12 cellular contexts compared by ENCODE assay signal in genomic region chr9:71765693-71766092, GRCh38. TPM values are rescaled to one million over a fixed set of nuclear protein-coding genes. Genes with fewer than 3 reads are reported as not detected.
DNase-seq lines count a peak whose midpoint lies in the region; ATAC-seq lines count a peak whose summit lies in the region.
"Had no signal": no experiment of that assay in that cellular context is flagged by ENCODE, and none has a peak within 500 bp of the region (broad histone marks: within the 10 kb centered on the region; RNA-seq: fewer than 3 reads in every experiment).

No MANE protein-coding gene starts in this region.

- intact Hi-C loops in activated T-helper 1 cell treated with anti-CD3 and anti-CD28 coated beads, Interleukin-12 subunit alpha, Interleukin-12 subunit beta, Interleukin-2, Interleukin-4 antibody, amounts not matched to agents 30 ng/mL and 10 ng/mL and 1 ng/mL, durations not matched to agents 14 hours and 24 hours and 36 hours (cut with micrococcal nuclease), result loop anchor here (1.0 to 10.0 kb wide), 8 partner anchors 7 to 1389 kb away; partner anchors contain the start of genes ANXA1 and KLF9

- H3K27ac Mint-ChIP-seq in activated T-helper 1 cell treated with anti-CD3 and anti-CD28 coated beads, Interleukin-12 subunit alpha, Interleukin-12 subunit beta, Interleukin-2, Interleukin-4 antibody, amounts not matched to agents 30 ng/mL and 10 ng/mL and 1 ng/mL, durations not matched to agents 14 hours and 24 hours and 36 hours, result peak overlapping the region; percentile 87
- H3K27ac Mint-ChIP-seq in stimulated activated memory B cell treated with anti-CD40 and anti-IgM and Interleukin-4, amounts not matched to agents 10 μg/mL and 1 μg/mL and 100 μg/mL, for 72 hours, result peak overlapping the region; percentile 94

- peak overlapping the region; percentile 96 for H3K4me3 Mint-ChIP-seq in activated T-helper 1 cell treated with anti-CD3 and anti-CD28 coated beads, Interleukin-12 subunit alpha, Interleukin-12 subunit beta, Interleukin-2, Interleukin-4 antibody, amounts not matched to agents 30 ng/mL and 10 ng/mL and 1 ng/mL, durations not matched to agents 14 hours and 24 hours and 36 hours
- H3K4me3 Mint-ChIP-seq in stimulated activated memory B cell treated with anti-CD40 and anti-IgM and Interleukin-4, amounts not matched to agents 10 μg/mL and 1 μg/mL and 100 μg/mL, for 72 hours, result no peak overlapping the region

- no peak for ATAC-seq in stimulated activated memory B cell treated with anti-CD40 and anti-IgM and Interleukin-4, amounts not matched to agents 10 μg/mL and 1 μg/mL and 100 μg/mL, for 72 hours
- ATAC-seq in GM21360 (IDR thresholded peaks at IDR 0.05; ENCODE audit: unreplicated experiment), result no peak
- ATAC-seq: sciatic nerve had no signal

- peaks cover 75% of the 10 kb centered on the region for H3K4me1 Mint-ChIP-seq in activated T-helper 1 cell treated with anti-CD3 and anti-CD28 coated beads, Interleukin-12 subunit alpha, Interleukin-12 subunit beta, Interleukin-2, Interleukin-4 antibody, amounts not matched to agents 30 ng/mL and 10 ng/mL and 1 ng/mL, durations not matched to agents 14 hours and 24 hours and 36 hours (ENCODE audit: low read depth)
- peaks cover 71% of the 10 kb centered on the region for H3K4me1 Mint-ChIP-seq in stimulated activated memory B cell treated with anti-CD40 and anti-IgM and Interleukin-4, amounts not matched to agents 10 μg/mL and 1 μg/mL and 100 μg/mL, for 72 hours

- H3K36me3 Mint-ChIP-seq in activated T-helper 1 cell treated with anti-CD3 and anti-CD28 coated beads, Interleukin-12 subunit alpha, Interleukin-12 subunit beta, Interleukin-2, Interleukin-4 antibody, amounts not matched to agents 30 ng/mL and 10 ng/mL and 1 ng/mL, durations not matched to agents 14 hours and 24 hours and 36 hours (ENCODE audit: low read depth), result peaks cover 23% of the 10 kb centered on the region
- H3K36me3 Mint-ChIP-seq in stimulated activated memory B cell treated with anti-CD40 and anti-IgM and Interleukin-4, amounts not matched to agents 10 μg/mL and 1 μg/mL and 100 μg/mL, for 72 hours, result peaks cover 4% of the 10 kb centered on the region

- DNase-seq in NCI-H2107 treated with DMSO at 0.1 percent for 48 hours (lab: John Stamatoyannopoulos, UW; ENCODE audit: unreplicated experiment) (peak; percentile 61), NCI-H2107 (lab: John Stamatoyannopoulos, UW) (no peak), glomerular visceral epithelial cell (ENCODE audit: extremely low spot score) (peak; percentile 53), activated gamma-delta T cell treated with Interleukin-2 at 50 U/mL for 16 hours (no peak), HPDE6-E6E7 (ENCODE audit: extremely low spot score) (no peak)
- DNase-seq in activated T-helper 1 cell treated with anti-CD3 and anti-CD28 coated beads, Interleukin-12 subunit alpha, Interleukin-12 subunit beta, Interleukin-2, Interleukin-4 antibody, amounts not matched to agents 30 ng/mL and 10 ng/mL and 1 ng/mL, durations not matched to agents 14 hours and 24 hours and 36 hours (ENCODE audit: low spot score), result no peak
- DNase-seq: esophagus squamous epithelium, NCI-H510A treated with DMSO at 0.1 percent for 48 hours, thyroid gland had no signal

- no peaks in the 10 kb centered on the region for H3K9me3 Mint-ChIP-seq in activated T-helper 1 cell treated with anti-CD3 and anti-CD28 coated beads, Interleukin-12 subunit alpha, Interleukin-12 subunit beta, Interleukin-2, Interleukin-4 antibody, amounts not matched to agents 30 ng/mL and 10 ng/mL and 1 ng/mL, durations not matched to agents 14 hours and 24 hours and 36 hours
- no peaks in the 10 kb centered on the region for H3K9me3 Mint-ChIP-seq in stimulated activated memory B cell treated with anti-CD40 and anti-IgM and Interleukin-4, amounts not matched to agents 10 μg/mL and 1 μg/mL and 100 μg/mL, for 72 hours

- H3K27me3 Mint-ChIP-seq in activated T-helper 1 cell treated with anti-CD3 and anti-CD28 coated beads, Interleukin-12 subunit alpha, Interleukin-12 subunit beta, Interleukin-2, Interleukin-4 antibody, amounts not matched to agents 30 ng/mL and 10 ng/mL and 1 ng/mL, durations not matched to agents 14 hours and 24 hours and 36 hours (ENCODE audit: insufficient read depth), result no peaks in the 10 kb centered on the region
- H3K27me3 Mint-ChIP-seq in stimulated activated memory B cell treated with anti-CD40 and anti-IgM and Interleukin-4, amounts not matched to agents 10 μg/mL and 1 μg/mL and 100 μg/mL, for 72 hours, result no peaks in the 10 kb centered on the region

RNA-seq across cellular contexts. Expression of gene CEMIP2, which starts 2.6 kb away (rescaled TPM):
- total RNA-seq in activated T-helper 1 cell treated with anti-CD3 and anti-CD28 coated beads, Interleukin-12 subunit alpha, Interleukin-12 subunit beta, Interleukin-2, Interleukin-4 antibody, amounts not matched to agents 30 ng/mL and 10 ng/mL and 1 ng/mL, durations not matched to agents 14 hours and 24 hours and 36 hours, result 70.0 and 79.1 TPM in 2 replicates

Comparison
In these comparisons a context has a peak if more than half of its experiments do, and no peak if none do; other contexts are left out.
1. DNase-seq: peak in NCI-H2107 treated with DMSO at 0.1 percent for 48 hours (single experiment) and glomerular visceral epithelial cell (single experiment); none in NCI-H2107 (single experiment), activated T-helper 1 cell treated with anti-CD3 and anti-CD28 coated beads, Interleukin-12 subunit alpha, Interleukin-12 subunit beta, Interleukin-2, Interleukin-4 antibody, amounts not matched to agents 30 ng/mL and 10 ng/mL and 1 ng/mL, durations not matched to agents 14 hours and 24 hours and 36 hours (single experiment), activated gamma-delta T cell treated with Interleukin-2 at 50 U/mL for 16 hours (single experiment) and HPDE6-E6E7 (single experiment).